8 cellular contexts compared by ENCODE assay signal in the genomic region with DNA sequence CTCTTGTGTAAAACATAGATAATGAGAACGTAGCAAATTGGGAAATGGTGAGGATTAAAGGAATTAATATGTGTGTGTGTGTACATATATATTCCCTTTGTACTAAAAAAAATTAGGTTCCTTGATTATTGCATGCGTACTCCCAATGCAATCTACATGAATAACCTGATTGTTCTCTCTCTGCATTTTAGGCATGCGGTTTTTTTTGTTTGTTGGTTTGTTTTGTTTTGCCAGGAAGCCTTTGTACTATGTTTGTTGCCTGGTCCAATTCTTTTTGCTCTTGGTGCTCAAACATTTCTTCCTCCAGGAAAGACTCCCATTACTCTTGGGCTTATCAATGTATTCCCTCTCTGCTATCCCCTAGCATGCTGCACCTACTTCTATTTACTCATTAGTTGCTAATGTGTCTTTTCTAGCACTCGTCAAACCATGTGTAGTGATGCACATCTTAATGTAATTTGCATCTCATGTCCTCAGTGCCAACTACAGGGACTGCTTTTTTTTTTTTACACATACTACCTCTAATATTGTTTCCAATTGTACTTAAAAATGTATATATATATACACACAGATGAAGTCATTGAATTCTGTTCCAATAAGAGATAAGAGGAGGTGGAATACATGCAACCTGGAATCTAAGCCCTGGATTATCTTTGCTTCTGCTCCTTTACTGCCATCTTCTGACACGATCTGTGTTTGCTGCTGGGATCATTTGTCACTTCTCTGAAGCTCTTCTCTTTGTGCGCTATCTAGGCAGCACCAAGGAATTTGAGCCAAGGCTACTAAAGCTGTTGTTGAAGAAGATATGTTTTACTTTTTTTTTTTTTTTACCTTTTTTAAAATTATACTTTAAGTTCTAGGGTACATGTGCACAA.
DNase-seq lines count a peak whose midpoint lies in the region; ATAC-seq and TF ChIP-seq lines count a peak whose summit lies in the region.

No MANE protein-coding gene starts in this region.

- H3K36me3 ChIP-seq in body of pancreas (replicated peaks in 1 of 2; ENCODE audit: insufficient read depth in 1 of 2, low read depth in 2 of 2) = no peaks in the 10 kb centered on the region

- 51 to 54% methylated on average over 6 of the region's 6 CpGs for WGBS in body of pancreas, 2 donors

- intact Hi-C loops in body of pancreas (cut with DNase I) = no loop called here

- ATAC-seq in GM18868 (IDR thresholded peaks at IDR 0.05; ENCODE audit: unreplicated experiment) (peak; percentile 56), body of pancreas (no peak)

- H3K4me3 ChIP-seq in body of pancreas = no peak overlapping the region

- no peak for TF ChIP-seq POLR2A in body of pancreas (IDR thresholded peaks at IDR 0.05)

- no peaks in the 10 kb centered on the region for H3K27me3 ChIP-seq in body of pancreas

- DNase-seq in AG08395 (ENCODE audit: low spot score) (peak; percentile 12), NCI-H2227 (lab: John Stamatoyannopoulos, UW; ENCODE audit: unreplicated experiment) (peak; percentile 39), foreskin melanocyte (peak; percentile 57), body of pancreas (no peak), NCI-H446 treated with DMSO at 0.1 percent for 48 hours (lab: John Stamatoyannopoulos, UW) (no peak), HPDE6-E6E7 (ENCODE audit: extremely low spot score) (no peak)
- no peak for DNase-seq in activated T-cell treated with anti-CD3 and anti-CD28 coated beads, Interleukin-2, amount 50 U/mL, for 48 hours

- peak in 1 of 7 experiments; percentile 11 for TF ChIP-seq CTCF in body of pancreas (IDR thresholded peaks at IDR 0.05)

- H3K27ac ChIP-seq in body of pancreas = no peak overlapping the region

- no peaks in the 10 kb centered on the region for H3K4me1 ChIP-seq in body of pancreas

- no peaks in the 10 kb centered on the region for H3K9me3 ChIP-seq in body of pancreas

Comparison
In these comparisons a context has a peak if more than half of its experiments do, and no peak if none do; other contexts are left out.
1. DNase-seq: peak in AG08395 (single experiment), NCI-H2227 (single experiment) and foreskin melanocyte (single experiment); none in body of pancreas (0 of 4), activated T-cell treated with anti-CD3 and anti-CD28 coated beads, Interleukin-2, amount 50 U/mL, for 48 hours (0 of 2), NCI-H446 treated with DMSO at 0.1 percent for 48 hours (single experiment) and HPDE6-E6E7 (single experiment).